Comparison of ENCODE assay signal across 15 cellular contexts in the genomic region with DNA sequence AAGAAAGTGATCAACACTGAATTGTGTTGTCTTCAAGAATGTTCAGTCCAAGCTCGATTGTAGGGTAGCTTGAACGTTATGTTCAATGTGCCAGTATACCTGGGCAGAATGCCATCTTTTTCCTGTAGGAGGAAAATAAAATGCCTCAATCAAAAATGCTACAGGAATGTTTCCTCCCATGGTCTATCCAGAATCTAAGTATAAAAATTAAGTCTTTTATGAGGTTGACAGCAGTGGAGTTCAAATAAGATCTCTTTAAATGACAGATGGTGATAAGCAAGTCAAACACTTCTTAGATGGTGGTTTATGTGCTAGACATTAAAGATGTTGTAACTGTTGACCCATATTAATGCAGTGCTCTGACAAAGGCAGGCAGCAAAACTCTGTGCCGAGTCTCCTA.
"Had no signal": no experiment of that assay in that cellular context is flagged by ENCODE, and none has a peak within 500 bp of the region (broad histone marks: within the 10 kb centered on the region; RNA-seq: fewer than 3 reads in every experiment).

No MANE protein-coding gene starts in this region.

- DNase-seq: activated B cell treated with CpG ODN at 0.5 μM for 24 hours; activated CD4-positive, alpha-beta T cell treated with anti-CD3 and anti-CD28 coated beads, Interleukin-2, amount 10 ng/mL, durations not matched to agents 24 days and 14 days; activated CD8-positive, alpha-beta memory T cell treated with anti-CD3 and anti-CD28 coated beads for 24 hours; activated naive CD4-positive, alpha-beta T cell; dorsolateral prefrontal cortex; endodermal cell; gastrocnemius medialis; heart left ventricle; psoas muscle; stimulated activated CD4-positive, alpha-beta T cell treated with anti-CD3 and anti-CD28 coated beads, Interleukin-2, amount 100 ng/mL, for 24 hours; T-helper 2 cell; thyroid gland had no signal

- ATAC-seq: gastrocnemius medialis; heart left ventricle; left lobe of liver; psoas muscle; sciatic nerve; stimulated activated effector memory CD8-positive, alpha-beta T cell treated with anti-CD3 and anti-CD28 coated beads, Interleukin-12 subunit alpha, Interleukin-12 subunit beta, amount 100 ng/mL, for 72 hours had no signal
